ENCODE assay signal across 23 cellular contexts in the genomic region with DNA sequence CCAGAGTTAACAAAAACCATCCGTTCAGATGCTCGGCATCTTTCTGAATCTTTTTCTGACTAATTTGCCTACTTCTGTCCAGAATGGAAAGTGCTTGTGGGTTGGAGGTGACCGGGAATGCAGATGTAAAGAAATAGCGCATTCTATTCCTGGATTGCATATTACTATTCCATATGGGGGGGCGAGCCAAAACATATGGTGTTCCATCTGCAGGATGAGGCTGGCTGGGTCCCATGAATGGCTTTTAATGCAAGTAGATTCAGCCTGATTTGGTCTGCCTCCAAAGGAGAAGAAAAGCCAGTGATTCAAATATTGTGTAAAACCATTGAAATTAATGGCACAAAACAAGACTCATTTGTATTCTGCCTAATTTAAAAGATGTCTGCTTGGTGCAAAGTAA.
DNase-seq lines count a peak whose midpoint lies in the region; ATAC-seq and TF ChIP-seq lines count a peak whose summit lies in the region.
"Had no signal": no experiment of that assay in that cellular context is flagged by ENCODE, and none has a peak within 500 bp of the region (broad histone marks: within the 10 kb centered on the region; RNA-seq: fewer than 3 reads in every experiment).

No MANE protein-coding gene starts in this region.

- no peak for ATAC-seq in HG03139 (IDR thresholded peaks at IDR 0.05; ENCODE audit: unreplicated experiment)
- ATAC-seq: GM23338 had no signal

- H3K36me3 ChIP-seq in colonic mucosa = no peaks in the 10 kb centered on the region
- H3K36me3 ChIP-seq: BLaER1, HAP-1 had no signal

- peaks cover 14% of the 10 kb centered on the region for H3K27me3 Mint-ChIP-seq in activated naive CD8-positive, alpha-beta T cell treated with anti-CD3 and anti-CD28 coated beads for 36 hours

- no peaks in the 10 kb centered on the region for H3K36me3 Mint-ChIP-seq in activated naive CD8-positive, alpha-beta T cell treated with anti-CD3 and anti-CD28 coated beads for 36 hours

- H3K4me3 Mint-ChIP-seq in activated naive CD8-positive, alpha-beta T cell treated with anti-CD3 and anti-CD28 coated beads for 36 hours = no peak overlapping the region
- H3K4me3 Mint-ChIP-seq: CD4-positive, alpha-beta T cell; GM23338 had no signal

- no peak overlapping the region for H3K9ac ChIP-seq in colonic mucosa (ENCODE audit: low read depth in 2 of 2, low read length in 2 of 2)
- H3K9ac ChIP-seq: BLaER1 had no signal

- H3K4me1 ChIP-seq in colonic mucosa = no peaks in the 10 kb centered on the region
- H3K4me1 ChIP-seq: BLaER1, HAP-1 had no signal

- H3K27me3 ChIP-seq in colonic mucosa = no peaks in the 10 kb centered on the region
- H3K27me3 ChIP-seq: BLaER1 had no signal

- DNase-seq in NCI-H1694 treated with DMSO at 0.1 percent for 48 hours (lab: John Stamatoyannopoulos, UW) = peak; percentile 87
- peak; percentile 58 for DNase-seq in NCI-H524 treated with DMSO at 0.1 percent for 48 hours (lab: John Stamatoyannopoulos, UW)
- DNase-seq in foreskin melanocyte = peak; percentile 24
- DNase-seq in posterior cingulate gyrus = peak in 6 of 10 donors; percentile 35 to 86 (median 58)
- no peak for DNase-seq in activated naive CD8-positive, alpha-beta T cell treated with anti-CD3 and anti-CD28 coated beads for 36 hours
- no peak for DNase-seq in colonic mucosa
- DNase-seq in stimulated activated CD4-positive, alpha-beta T cell treated with anti-CD3 and anti-CD28 coated beads, Interleukin-15, amount 100 ng/mL, for 24 hours = no peak
- DNase-seq: CD4-positive, alpha-beta T cell; COR-L47; DMS153; KG1; NCI-H1092 treated with DMSO at 0.1 percent for 48 hours; NCI-H146; NCI-H2081 treated with DMSO at 0.1 percent for 48 hours; NCI-H510A; NCI-H774; OCI-M1; Right ventricle myocardium superior; SW 1271 had no signal

- intact Hi-C loops in posterior cingulate gyrus (cut with DNase I) (no loop called here), colonic mucosa (cut with DNase I) (no loop called here)

- no peak overlapping the region for H3K4me3 ChIP-seq in colonic mucosa
- H3K4me3 ChIP-seq: BLaER1, GM23338, HAP-1 had no signal

- H3K27ac ChIP-seq in colonic mucosa = no peak overlapping the region
- H3K27ac ChIP-seq: BLaER1 had no signal

- H3K27ac Mint-ChIP-seq in activated naive CD8-positive, alpha-beta T cell treated with anti-CD3 and anti-CD28 coated beads for 36 hours = no peak overlapping the region
- H3K27ac Mint-ChIP-seq: CD4-positive, alpha-beta T cell; GM23338 had no signal

- no peaks in the 10 kb centered on the region for H3K4me1 Mint-ChIP-seq in activated naive CD8-positive, alpha-beta T cell treated with anti-CD3 and anti-CD28 coated beads for 36 hours

- H3K9me3 Mint-ChIP-seq in activated naive CD8-positive, alpha-beta T cell treated with anti-CD3 and anti-CD28 coated beads for 36 hours = peaks cover 19% of the 10 kb centered on the region

- no peak for TF ChIP-seq CTCF in colonic mucosa (IDR thresholded peaks at IDR 0.05)

- no peaks in the 10 kb centered on the region for H3K9me3 ChIP-seq in colonic mucosa

Comparison
In these comparisons a context has a peak if more than half of its experiments do, and no peak if none do; other contexts are left out.
1. DNase-seq: peak in NCI-H1694 treated with DMSO at 0.1 percent for 48 hours (single experiment), NCI-H524 treated with DMSO at 0.1 percent for 48 hours (single experiment), foreskin melanocyte (single experiment) and posterior cingulate gyrus (6 of 10); none in activated naive CD8-positive, alpha-beta T cell treated with anti-CD3 and anti-CD28 coated beads for 36 hours (single experiment), colonic mucosa (single experiment) and stimulated activated CD4-positive, alpha-beta T cell treated with anti-CD3 and anti-CD28 coated beads, Interleukin-15, amount 100 ng/mL, for 24 hours (single experiment).